1 cellular context compared by ENCODE assay signal in the genomic region with DNA sequence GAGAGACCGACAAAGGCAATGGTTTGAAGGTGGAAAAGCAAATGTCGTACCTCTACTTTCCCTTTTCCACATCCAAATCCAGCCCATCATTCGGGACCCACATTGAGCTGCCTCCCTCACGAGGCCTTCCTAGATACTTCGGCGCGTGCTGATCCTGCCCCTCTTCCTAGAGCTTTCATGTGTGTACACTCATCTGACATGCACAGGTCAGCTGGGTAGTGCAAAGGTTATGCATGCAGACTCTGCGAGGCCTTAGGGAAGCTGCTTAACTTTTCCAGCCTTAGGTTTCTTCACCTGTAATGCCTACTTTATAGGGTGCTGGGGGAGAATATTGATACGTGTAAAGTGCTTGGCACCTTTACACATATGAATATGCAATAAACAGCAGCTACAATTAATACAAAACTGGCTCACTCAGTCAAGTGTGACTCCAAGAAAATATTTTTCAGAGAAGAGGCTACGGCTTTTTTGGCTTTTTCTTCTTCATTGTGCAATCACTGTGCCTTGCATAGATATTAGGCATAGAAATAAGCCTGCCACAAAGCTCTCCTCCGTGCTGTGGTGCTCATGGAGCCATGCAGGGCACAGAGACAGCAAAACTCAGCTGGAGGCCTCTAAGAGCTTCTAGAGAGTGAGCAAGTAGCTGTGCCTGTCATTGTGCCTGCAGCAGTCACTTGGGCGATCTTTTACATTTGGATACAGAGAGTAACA.
TF ChIP-seq lines count a peak whose summit lies in the region.

No MANE protein-coding gene starts in this region.

TF ChIP-seq in GM23338, 12 proteins besides CTCF, POLR2A, EP300 and RAD21 (continued from another document):
- TF ChIP-seq ZNF462 (CRISPR knock-in tag; IDR thresholded peaks at IDR 0.05): no peak
- no peak for TF ChIP-seq REST (IDR thresholded peaks at IDR 0.05; ENCODE audit: unreplicated experiment)
- TF ChIP-seq EZH2 (IDR thresholded peaks at IDR 0.05; ENCODE audit: low read depth, unreplicated experiment): no peak
- no peak for TF ChIP-seq NANOG (IDR thresholded peaks at IDR 0.05; ENCODE audit: borderline replicate concordance)
- TF ChIP-seq JUNB (IDR thresholded peaks at IDR 0.05; ENCODE audit: unreplicated experiment): no peak
- TF ChIP-seq STAT1 (IDR thresholded peaks at IDR 0.05; ENCODE audit: unreplicated experiment): no peak
- no peak for TF ChIP-seq EZH2phosphoT487 (IDR thresholded peaks at IDR 0.05; ENCODE audit: unreplicated experiment)
- TF ChIP-seq CREB1 (CRISPR knock-in tag; IDR thresholded peaks at IDR 0.05; ENCODE audit: low read depth): no peak
- TF ChIP-seq ZNF331 (CRISPR knock-in tag; IDR thresholded peaks at IDR 0.05; ENCODE audit: low read depth): no peak
- TF ChIP-seq POLR2AphosphoS5 (IDR thresholded peaks at IDR 0.05; ENCODE audit: low read depth): no peak
- TF ChIP-seq ZNF114 (CRISPR knock-in tag; IDR thresholded peaks at IDR 0.05): no peak
